ENCODE assay signal across 8 cellular contexts in the genomic region with DNA sequence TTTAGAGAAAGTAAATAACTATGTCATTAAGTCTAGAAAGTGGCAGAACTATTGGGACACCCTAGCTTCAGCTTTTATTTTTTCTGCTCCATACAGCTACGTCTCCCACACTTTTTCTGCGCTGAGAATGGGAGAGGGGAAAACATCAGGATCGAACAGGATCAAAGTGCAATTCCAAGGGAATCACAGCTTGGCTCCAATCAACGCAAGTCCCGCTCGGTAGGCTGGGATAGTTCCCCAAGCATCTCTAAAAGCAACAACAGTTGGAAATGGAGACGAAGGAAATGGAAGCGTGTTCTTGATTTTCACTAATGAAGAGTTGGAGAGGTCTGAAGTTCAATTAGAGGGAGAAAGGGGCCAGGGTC. TPM values are rescaled to one million over a fixed set of nuclear protein-coding genes. Genes with fewer than 3 reads are reported as not detected.
DNase-seq lines count a peak whose midpoint lies in the region; ATAC-seq lines count a peak whose summit lies in the region.

No MANE protein-coding gene starts in this region.

- H3K9me3 Mint-ChIP-seq in naive thymus-derived CD4-positive, alpha-beta T cell = no peaks in the 10 kb centered on the region

- H3K9ac ChIP-seq in Karpas-422 (ENCODE audit: low read length) (peak overlapping the region; percentile 96), duodenal mucosa (ENCODE audit: low read depth in 1 of 2, low read length in 2 of 2) (peak overlapping the region; percentile 99)

- H4K20me1 ChIP-seq in Karpas-422 (ENCODE audit: insufficient read depth, low read depth, low read length) = no peaks in the 10 kb centered on the region

- peaks cover 11 to 33% (median 20%) of the 10 kb centered on the region in 7 donors for H3K4me1 Mint-ChIP-seq in naive thymus-derived CD4-positive, alpha-beta T cell

- peak; percentile 26 for DNase-seq in AG20443 (ENCODE audit: low spot score)
- no peak for DNase-seq in Karpas-422
- DNase-seq in naive thymus-derived CD4-positive, alpha-beta T cell = no peak
- no peak for DNase-seq in effector CD8-positive, alpha-beta T cell (lab: John Stamatoyannopoulos, UW)
- no peak for DNase-seq in stimulated activated CD8-positive, alpha-beta memory T cell treated with anti-CD3 and anti-CD28 coated beads, Interleukin-4, amount 100 ng/mL, for 48 hours
- DNase-seq in activated CD4-positive, CD25-positive, alpha-beta regulatory T cell treated with anti-CD3 and anti-CD28 coated beads, Interleukin-2, amount 50 U/mL, for 72 hours = no peak
- no peak for DNase-seq in globus pallidus (ENCODE audit: low spot score)

- H3K36me3 Mint-ChIP-seq in naive thymus-derived CD4-positive, alpha-beta T cell = peaks cover 0 to 9% (median 3%) of the 10 kb centered on the region in 5 donors

- H3K9me3 ChIP-seq in Karpas-422 (ENCODE audit: low read length) = no peaks in the 10 kb centered on the region
- no peaks in the 10 kb centered on the region for H3K9me3 ChIP-seq in duodenal mucosa (ENCODE audit: control insufficient read depth in 1 of 2, low read length in 2 of 2)
- H3K9me3 ChIP-seq in naive thymus-derived CD4-positive, alpha-beta T cell (ENCODE audit: control insufficient read depth in 2 of 3, low read length in 3 of 3) = no peaks in the 10 kb centered on the region

- H3K27me3 ChIP-seq in Karpas-422 (ENCODE audit: low read length) (no peaks in the 10 kb centered on the region), duodenal mucosa (ENCODE audit: control insufficient read depth in 1 of 2, insufficient read depth in 2 of 2, low read length in 2 of 2) (no peaks in the 10 kb centered on the region)
- no peaks in the 10 kb centered on the region for H3K27me3 ChIP-seq in naive thymus-derived CD4-positive, alpha-beta T cell (ENCODE audit: control insufficient read depth in 2 of 2, insufficient read depth in 2 of 2, low read length in 2 of 2)

- H3K4me1 ChIP-seq in Karpas-422 (ENCODE audit: low read length) (peaks cover 22% of the 10 kb centered on the region), duodenal mucosa (ENCODE audit: control insufficient read depth in 1 of 2, insufficient read depth in 2 of 2, low read length in 2 of 2) (peaks cover 9 to 10% of the 10 kb centered on the region in 2 donors)
- H3K4me1 ChIP-seq in naive thymus-derived CD4-positive, alpha-beta T cell (ENCODE audit: control insufficient read depth in 2 of 2, insufficient read depth in 2 of 2, low read length in 2 of 2) = peaks cover 6% of the 10 kb centered on the region in 2 donors

- POLR2A ChIA-PET in naive thymus-derived CD4-positive, alpha-beta T cell (lab: Charles Lee) = interaction anchor here (0.6 to 5.2 kb wide), 18 partner anchors 8 to 480 kb away, joined by 3 to 41 read pairs (median 3); partner anchors contain the start of genes ELOA, GALE, PITHD1 and PNRC2

- peak overlapping the region; percentile 76 to 98 (median 96) for H3K27ac Mint-ChIP-seq in naive thymus-derived CD4-positive, alpha-beta T cell

- peak overlapping the region; percentile 59 for H3K27ac ChIP-seq in Karpas-422 (ENCODE audit: low read length)
- H3K27ac ChIP-seq in duodenal mucosa (ENCODE audit: low read depth, low read length) = peak overlapping the region; percentile 86
- H3K27ac ChIP-seq in naive thymus-derived CD4-positive, alpha-beta T cell (ENCODE audit: low read depth, low read length) = peak overlapping the region; percentile 95

- H3K4me3 Mint-ChIP-seq in naive thymus-derived CD4-positive, alpha-beta T cell = peak overlapping the region; percentile 86 to 96 (median 94)

- peak overlapping the region; percentile 87 for H3K4me3 ChIP-seq in Karpas-422 (ENCODE audit: low read length)
- H3K4me3 ChIP-seq in duodenal mucosa (ENCODE audit: low read depth in 1 of 2, low read length in 2 of 2) = peak overlapping the region; percentile 93 to 98
- H3K4me3 ChIP-seq in naive thymus-derived CD4-positive, alpha-beta T cell (ENCODE audit: low read length) = peak overlapping the region; percentile 95

- no peaks in the 10 kb centered on the region for H3K36me3 ChIP-seq in Karpas-422 (ENCODE audit: insufficient read depth, low read length)
- H3K36me3 ChIP-seq in duodenal mucosa (ENCODE audit: control insufficient read depth in 1 of 2, insufficient read depth in 2 of 2, low read length in 2 of 2) = no peaks in the 10 kb centered on the region
- H3K36me3 ChIP-seq in naive thymus-derived CD4-positive, alpha-beta T cell (ENCODE audit: control insufficient read depth in 2 of 3, insufficient read depth in 3 of 3, low read length in 3 of 3) = peaks cover 0 to 12% (median 0%) of the 10 kb centered on the region in 3 experiments

- CTCF ChIA-PET in naive thymus-derived CD4-positive, alpha-beta T cell (lab: Charles Lee) = interaction anchor here (1.1 to 2.3 kb wide), 2 partner anchors 8 to 13 kb away, joined by 3 to 10 read pairs; no protein-coding TSS in a partner anchor

- H3K9me2 ChIP-seq in Karpas-422 (replicated peaks; ENCODE audit: insufficient read depth, low read length) = no peaks in the 10 kb centered on the region

- peak overlapping the region; percentile 70 for H3K4me2 ChIP-seq in Karpas-422 (ENCODE audit: low read depth, low read length, poor library complexity, severe bottlenecking)

- peaks cover 18% of the 10 kb centered on the region for H3K79me2 ChIP-seq in Karpas-422 (ENCODE audit: low read length)

- H3K27me3 Mint-ChIP-seq in naive thymus-derived CD4-positive, alpha-beta T cell = peaks cover 0 to 3% (median 0%) of the 10 kb centered on the region in 5 donors

- no peak overlapping the region for H2AFZ ChIP-seq in Karpas-422 (ENCODE audit: low read length)

- intact Hi-C loops in naive thymus-derived CD4-positive, alpha-beta T cell (cut with micrococcal nuclease) = loop anchor here (1.0 to 2.0 kb wide), 7 partner anchors 14 to 135 kb away; partner anchors contain the start of genes FUCA1 (in 2 of the 2), GALE (in 1 of the 2), PITHD1 (in 1 of the 2) and PNRC2 (in 1 of the 2)

- ATAC-seq in naive thymus-derived CD4-positive, alpha-beta T cell = peak; percentile 4

RNA-seq across cellular contexts. Expression of gene HMGCL, which starts 0.5 kb away (rescaled TPM):
- total RNA-seq in Karpas-422 (2014; rRNA removed; shearing (Covaris generic); ENCODE audit: low replicate concordance) = 25.6 and 45.2 TPM in 2 replicates
- total RNA-seq in naive thymus-derived CD4-positive, alpha-beta T cell = 10 to 100 TPM; 16.2 to 38.9 (median 27.3) TPM
- polyA plus RNA-seq in naive thymus-derived CD4-positive, alpha-beta T cell = 10 to 100 TPM; 35.3 to 38.5 TPM

RNA-seq across cellular contexts. Expression of gene GALE, which starts 24.1 kb away (rescaled TPM):
- total RNA-seq in Karpas-422 (2014; rRNA removed; shearing (Covaris generic); ENCODE audit: low replicate concordance) = 16.8 and 39.7 TPM in 2 replicates
- 10 to 100 TPM in 4 of 5 experiments, 1 to 10 TPM in 1; 8.1 to 21.4 (median 12.7) TPM for total RNA-seq in naive thymus-derived CD4-positive, alpha-beta T cell
- polyA plus RNA-seq in naive thymus-derived CD4-positive, alpha-beta T cell = 10 to 100 TPM in 1 of 2 donors, 1 to 10 TPM in 1; 8.5 to 11.5 TPM

RNA-seq across cellular contexts. Expression of gene LYPLA2, which starts 33.7 kb away (rescaled TPM):
- 43.1 and 69.8 TPM in 2 replicates for total RNA-seq in Karpas-422 (2014; rRNA removed; shearing (Covaris generic); ENCODE audit: low replicate concordance)
- 10 to 100 TPM; 40.7 to 83.8 (median 48.2) TPM for total RNA-seq in naive thymus-derived CD4-positive, alpha-beta T cell
- 100 to 1,000 TPM in 1 of 2 donors, 10 to 100 TPM in 1; 83.9 to 124 TPM for polyA plus RNA-seq in naive thymus-derived CD4-positive, alpha-beta T cell

RNA-seq across cellular contexts. Expression of gene FUCA1, which starts 43.4 kb away (rescaled TPM):
- total RNA-seq in Karpas-422 (2014; rRNA removed; shearing (Covaris generic); ENCODE audit: low replicate concordance) = 37.8 and 47.2 TPM in 2 replicates
- 10 to 100 TPM in 3 of 5 experiments, 1 to 10 TPM in 2; 4.9 to 62.7 (median 16.3) TPM for total RNA-seq in naive thymus-derived CD4-positive, alpha-beta T cell
- polyA plus RNA-seq in naive thymus-derived CD4-positive, alpha-beta T cell = 10 to 100 TPM; 11.5 to 18.2 TPM

RNA-seq across cellular contexts. Expression of gene PITHD1, which starts 46.5 kb away (rescaled TPM):
- total RNA-seq in Karpas-422 (2014; rRNA removed; shearing (Covaris generic); ENCODE audit: low replicate concordance) = 35.6 and 55.7 TPM in 2 replicates
- 10 to 100 TPM; 57.6 to 81.9 (median 76.0) TPM for total RNA-seq in naive thymus-derived CD4-positive, alpha-beta T cell
- polyA plus RNA-seq in naive thymus-derived CD4-positive, alpha-beta T cell = 10 to 100 TPM; 82.2 to 88.9 TPM
